ENCODE assay signal across 19 cellular contexts in the genomic region with DNA sequence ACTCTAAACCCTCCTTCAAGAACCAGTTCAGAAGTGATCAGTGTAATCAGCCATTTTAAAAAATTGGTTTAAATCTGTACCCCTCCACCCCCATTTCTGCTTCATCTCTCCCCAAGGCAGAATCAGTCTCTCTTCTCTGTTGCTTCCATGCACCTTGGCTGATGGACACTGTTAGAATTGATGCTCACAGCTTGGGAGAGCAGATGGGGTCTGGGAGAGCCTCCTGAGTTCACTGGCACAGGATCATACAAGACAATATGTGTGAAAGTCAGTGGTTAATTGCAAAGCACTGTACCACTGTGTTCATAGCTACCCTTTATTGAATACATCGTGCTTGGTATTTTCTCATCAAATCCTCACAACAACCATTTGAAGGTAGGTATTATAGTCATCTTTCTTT.
DNase-seq lines count a peak whose midpoint lies in the region; ATAC-seq, FAIRE-seq and TF ChIP-seq lines count a peak whose summit lies in the region.
"Had no signal": no experiment of that assay in that cellular context is flagged by ENCODE, and none has a peak within 500 bp of the region (broad histone marks: within the 10 kb centered on the region; RNA-seq: fewer than 3 reads in every experiment).

No MANE protein-coding gene starts in this region.

- H3K9ac ChIP-seq in H9 (ENCODE audit: extremely low read depth, insufficient read length, low read length) (no peak overlapping the region), keratinocyte (ENCODE audit: control insufficient read depth, extremely low read depth, insufficient read depth, low read length) (no peak overlapping the region)
- H3K9ac ChIP-seq: SK-N-SH had no signal

- no peak overlapping the region for H2BK5ac ChIP-seq in H9 (ENCODE audit: insufficient read length, low read length)

- H3K79me1 ChIP-seq in H9 (ENCODE audit: insufficient read depth, low read depth, low read length, poor library complexity, severe bottlenecking) = peaks cover 10% of the 10 kb centered on the region

- intact Hi-C loops in Calu3 (cut with micrococcal nuclease; ENCODE audit: unreplicated experiment) (loop anchor here (5.0 kb wide), 1 partner anchor 242 kb away; no protein-coding TSS in a partner anchor), lower leg skin (cut with DNase I; ENCODE audit: low total_unique reads) (no loop called here)

- H3K4me1 ChIP-seq in H9 (ENCODE audit: insufficient read depth, low read length) = peaks cover 24% of the 10 kb centered on the region; the same call in 1 of the 2 replicates
- H3K4me1 ChIP-seq in keratinocyte (ENCODE audit: control insufficient read depth, extremely low read depth, insufficient read depth, low read length) = peaks cover 18% of the 10 kb centered on the region

- no peak overlapping the region for H4K91ac ChIP-seq in H9 (ENCODE audit: insufficient read length, low read depth, low read length)

- CTCF ChIA-PET in Calu3 (lab: Charles Lee) = interaction anchor here (1.1 to 1.3 kb wide), 5 partner anchors 10 to 223 kb away, joined by 3 to 11 read pairs (median 4); no protein-coding TSS in a partner anchor

- H3K23ac ChIP-seq in H9 (ENCODE audit: insufficient read length, low read depth, low read length) = no peak overlapping the region

- H3K27ac ChIP-seq in H9 (ENCODE audit: insufficient read length, low read depth, low read length) = no peak overlapping the region
- H3K27ac ChIP-seq in keratinocyte (ENCODE audit: control insufficient read depth, insufficient read depth, low read length) = no peak overlapping the region
- H3K27ac ChIP-seq: C4-2B had no signal

- H4K5ac ChIP-seq in H9 (ENCODE audit: insufficient read length, low read depth, low read length) = no peak overlapping the region

- H2BK12ac ChIP-seq in H9 (ENCODE audit: insufficient read length, low read depth, low read length) = no peak overlapping the region

- H3K27me3 ChIP-seq in H9 (ENCODE audit: insufficient read depth, low read length) = no peaks in the 10 kb centered on the region
- no peaks in the 10 kb centered on the region for H3K27me3 ChIP-seq in keratinocyte (ENCODE audit: control insufficient read depth, extremely low read depth, insufficient read depth, low read length)

- no peak overlapping the region for H2AK5ac ChIP-seq in H9 (ENCODE audit: insufficient read length, low read length)

- H3T11ph ChIP-seq in H9 (ENCODE audit: low read length) = no peak overlapping the region

- TF ChIP-seq CTCF in Calu3 (IDR thresholded peaks at IDR 0.05; ENCODE audit: unreplicated experiment) (no peak), H9 (conservative IDR thresholded peaks at IDR 0.05) (no peak), keratinocyte (optimal IDR thresholded peaks at IDR 0.05 in 1 of 3, IDR thresholded peaks at IDR 0.05 in 1 of 3, conservative IDR thresholded peaks at IDR 0.05 in 1 of 3; ENCODE audit: extremely low read depth in 1 of 3, insufficient read depth in 2 of 3, low read length in 3 of 3) (no peak), lower leg skin (IDR thresholded peaks at IDR 0.05) (no peak)

- H3K4me3 Mint-ChIP-seq in Calu3 (ENCODE audit: low read depth, unreplicated experiment) (no peak overlapping the region), H9 (peak overlapping the region in 1 of 2 experiments; percentile 31; a peak in 1 of 5 replicates)

- H3K9me3 Mint-ChIP-seq in Calu3 (ENCODE audit: low read depth, unreplicated experiment) (no peaks in the 10 kb centered on the region), H9 (no peaks in the 10 kb centered on the region)

- H3K4me1 Mint-ChIP-seq in Calu3 (ENCODE audit: low read depth, unreplicated experiment) (peaks cover 92% of the 10 kb centered on the region), H9 (peaks cover 78 to 80% of the 10 kb centered on the region in 2 experiments)

- no peak for TF ChIP-seq POLR2A in lower leg skin (IDR thresholded peaks at IDR 0.05)

- no peaks in the 10 kb centered on the region for H3K9me3 ChIP-seq in H9 (ENCODE audit: control insufficient read depth, low read depth, low read length)
- no peaks in the 10 kb centered on the region for H3K9me3 ChIP-seq in keratinocyte (ENCODE audit: control insufficient read depth, low read depth, low read length)
- H3K9me3 ChIP-seq: SK-N-SH had no signal

- no peak overlapping the region for H3K18ac ChIP-seq in H9 (ENCODE audit: insufficient read length, low read depth, low read length)

- no peak overlapping the region for H3K14ac ChIP-seq in H9 (ENCODE audit: insufficient read depth, low read length)

- H2AFZ ChIP-seq in H9 (ENCODE audit: low read length) = no peak overlapping the region
- H2AFZ ChIP-seq in keratinocyte (ENCODE audit: control insufficient read depth, low read length) = no peak overlapping the region

- H3K36me3 ChIP-seq in keratinocyte (ENCODE audit: control insufficient read depth in 2 of 2, extremely low read depth in 1 of 2, insufficient read depth in 2 of 2, low read length in 2 of 2) = no peaks in the 10 kb centered on the region

- no peak overlapping the region for H3K4ac ChIP-seq in H9 (ENCODE audit: low read depth, low read length)

- H4K20me1 ChIP-seq in H9 (ENCODE audit: control insufficient read depth, insufficient read depth, insufficient read length) (no peaks in the 10 kb centered on the region), keratinocyte (ENCODE audit: control insufficient read depth, extremely low read depth, insufficient read depth, low read length) (no peaks in the 10 kb centered on the region)

- peaks cover 23% of the 10 kb centered on the region for H3K79me2 ChIP-seq in H9 (ENCODE audit: insufficient read depth, low read length)
- H3K79me2 ChIP-seq in keratinocyte (ENCODE audit: control insufficient read depth, insufficient read depth, low read length) = no peaks in the 10 kb centered on the region

- no peak for FAIRE-seq in keratinocyte (lab: Jason Lieb, UNC)
- FAIRE-seq: G401.6, K562 had no signal

- WGBS in H9 (ENCODE audit: extremely low coverage, insufficient read length, low lambda C conversion rate) = no CpG with 5 or more reads among the region's 1 CpG
- 97 to 100% methylated on average over 1 of the region's 1 CpG for WGBS in lower leg skin, 2 donors

- H3K36me3 Mint-ChIP-seq in Calu3 (ENCODE audit: insufficient read depth, unreplicated experiment) = peaks cover 15% of the 10 kb centered on the region
- H3K36me3 Mint-ChIP-seq in H9 (ENCODE audit: insufficient read depth in 1 of 3, low read depth in 3 of 3) = peaks cover 0 to 4% (median 0%) of the 10 kb centered on the region in 3 experiments; a peak in 2 of 7 replicates

- H3K9me1 ChIP-seq in keratinocyte (ENCODE audit: control insufficient read depth, extremely low read depth, insufficient read depth, low read length) = no peaks in the 10 kb centered on the region

- no peak overlapping the region for H2BK15ac ChIP-seq in H9 (ENCODE audit: low read depth, low read length)

- no peak overlapping the region for H2BK20ac ChIP-seq in H9 (ENCODE audit: low read depth, low read length, poor library complexity, severe bottlenecking)

- peak overlapping the region; percentile 78 for H3K27ac Mint-ChIP-seq in Calu3 (ENCODE audit: unreplicated experiment)
- peak overlapping the region; percentile 19 to 89 (median 80); a peak in 5 of 7 replicates for H3K27ac Mint-ChIP-seq in H9

- H3K4me3 ChIP-seq in keratinocyte (ENCODE audit: control insufficient read depth in 2 of 3, extremely low read depth in 1 of 3, insufficient read depth in 2 of 3, low read depth in 1 of 3, low read length in 3 of 3) (no peak overlapping the region), lower leg skin (ENCODE audit: low read depth, poor library complexity, severe bottlenecking) (no peak overlapping the region)
- H3K4me3 ChIP-seq: K562 had no signal

- H3K56ac ChIP-seq in H9 (ENCODE audit: insufficient read length, low read depth, low read length) = no peak overlapping the region

- H3K27me3 Mint-ChIP-seq in Calu3 (ENCODE audit: unreplicated experiment) = no peaks in the 10 kb centered on the region
- no peaks in the 10 kb centered on the region for H3K27me3 Mint-ChIP-seq in H9 (ENCODE audit: low read depth)

- H3K4me2 ChIP-seq in H9 (ENCODE audit: insufficient read depth, insufficient read length, low read length) = no peak overlapping the region
- peak overlapping the region; percentile 62 for H3K4me2 ChIP-seq in keratinocyte (ENCODE audit: control insufficient read depth, extremely low read depth, insufficient read depth, low read depth, low read length)
- H3K4me2 ChIP-seq: SK-N-SH had no signal

- no TSS peak for BruUV-seq in Calu3 (replicated peaks; lab: Mats Ljungman, UMichigan)

- dilution Hi-C loops in keratinocyte (cut with MboI; ENCODE audit: extremely low pct_ligation_motif_present, low sequenced_read_pairs) = no loop called here

- H4K8ac ChIP-seq in H9 (replicated peaks; ENCODE audit: insufficient read length, low read depth, low read length) = no peak overlapping the region

- H3K23me2 ChIP-seq in H9 (ENCODE audit: insufficient read length, low read depth, low read length, poor library complexity, severe bottlenecking) = no peaks in the 10 kb centered on the region

- no peak overlapping the region for H2BK120ac ChIP-seq in H9 (ENCODE audit: low read depth, low read length, poor library complexity, severe bottlenecking)

- no peak for ATAC-seq in GM19455 (IDR thresholded peaks at IDR 0.05; ENCODE audit: unreplicated experiment)
- ATAC-seq: K562 had no signal

- DNase-seq in Calu3 (no peak), H9 (no peak), cerebellar cortex (ENCODE audit: low spot score) (peak; percentile 96), keratinocyte (ENCODE audit: low read depth, low spot score) (no peak), lower leg skin (ENCODE audit: low spot score in 2 of 2) (no peak)
- no peak for DNase-seq in activated CD8-positive, alpha-beta memory T cell treated with anti-CD3 and anti-CD28 coated beads, Interleukin-2, amount 50 U/mL, for 4 hours
- DNase-seq: AML-193, DND-41, GOT3, NCI-H2107, NCI-H226, OCI-M1, RPMI8226, SHP77 treated with DMSO at 0.1 percent for 48 hours had no signal
